Comparison of ENCODE assay signal across 35 cellular contexts in genomic region chr1:68448365-68448764, GRCh38. TPM values are rescaled to one million over a fixed set of nuclear protein-coding genes. Genes with fewer than 3 reads are reported as not detected.
"Had no signal": no experiment of that assay in that cellular context is flagged by ENCODE, and none has a peak within 500 bp of the region (broad histone marks: within the 10 kb centered on the region; RNA-seq: fewer than 3 reads in every experiment).

No MANE protein-coding gene starts in this region.

- DNase-seq: activated CD4-positive, alpha-beta memory T cell treated with anti-CD3 and anti-CD28 coated beads, Interleukin-2, amount 10 ng/mL, durations not matched to agents 7 days and 5 days; activated CD4-positive, alpha-beta T cell treated with anti-CD3 and anti-CD28 coated beads, Interleukin-2, amount 10 ng/mL, durations not matched to agents 7 days and 5 days; activated CD4-positive, CD25-positive, alpha-beta regulatory T cell treated with anti-CD3 and anti-CD28 coated beads, Interleukin-2, amount 50 U/mL, for 72 hours; activated CD8-positive, alpha-beta memory T cell treated with anti-CD3 and anti-CD28 coated beads, Interleukin-2, amount 50 U/mL, for 48 hours; activated gamma-delta T cell; activated naive CD4-positive, alpha-beta T cell treated with anti-CD3 and anti-CD28 coated beads, Interleukin-2, amount 10 ng/mL, durations not matched to agents 7 days and 5 days; activated naive CD8-positive, alpha-beta T cell treated with anti-CD3 and anti-CD28 coated beads, Interleukin-2, amount 10 ng/mL, durations not matched to agents 7 days and 5 days; activated T-cell treated with anti-CD3 and anti-CD28 coated beads, Interleukin-2, amount 50 U/mL, for 24 hours; central memory CD4-positive, alpha-beta T cell; foreskin keratinocyte; heart left ventricle; hypothalamus; left ventricle myocardium inferior; nephron progenitor cell; psoas muscle; stimulated activated CD4-positive, alpha-beta T cell treated with anti-CD3 and anti-CD28 coated beads, Interleukin-1b, Interleukin-23, amount 100 ng/mL, for 48 hours; stimulated activated CD4-positive, alpha-beta T cell treated with anti-CD3 and anti-CD28 coated beads, Interleukin-4, amount 100 ng/mL, for 4 hours; stimulated activated CD8-positive, alpha-beta memory T cell treated with anti-CD3 and anti-CD28 coated beads, Interleukin-4, amount 100 ng/mL, for 48 hours; stimulated activated naive CD8-positive, alpha-beta T cell treated with anti-CD3 and anti-CD28 coated beads, Interleukin-15, amount 100 ng/mL, for 72 hours; substantia nigra; T-helper 9 cell; uterus had no signal

- H3K27me3 ChIP-seq: breast epithelium, esophagus muscularis mucosa, foreskin keratinocyte, heart left ventricle, right atrium auricular region, uterus had no signal

- H3K4me1 ChIP-seq: breast epithelium, heart left ventricle, parathyroid adenoma, psoas muscle, right atrium auricular region, uterus had no signal

- H3K36me3 ChIP-seq: breast epithelium, esophagus muscularis mucosa, heart left ventricle, left ventricle myocardium inferior, right atrium auricular region, uterus had no signal

- H3K9ac ChIP-seq: parathyroid adenoma had no signal

- H3K36me3 Mint-ChIP-seq: activated naive CD4-positive, alpha-beta T cell treated with anti-CD3 and anti-CD28 coated beads, Interleukin-2, amount 10 ng/mL, durations not matched to agents 7 days and 5 days; activated naive CD8-positive, alpha-beta T cell treated with anti-CD3 and anti-CD28 coated beads, Interleukin-2, amount 10 ng/mL, durations not matched to agents 7 days and 5 days; stimulated activated memory B cell treated with anti-CD40 and anti-IgM and Interleukin-4, amounts not matched to agents 10 μg/mL and 1 μg/mL and 100 μg/mL, for 72 hours; type B pancreatic cell had no signal

- H3K27ac Mint-ChIP-seq: activated CD4-positive, alpha-beta memory T cell treated with anti-CD3 and anti-CD28 coated beads, Interleukin-2, amount 10 ng/mL, durations not matched to agents 7 days and 5 days; activated CD4-positive, alpha-beta T cell treated with anti-CD3 and anti-CD28 coated beads, Interleukin-2, amount 10 ng/mL, durations not matched to agents 7 days and 5 days; activated naive CD4-positive, alpha-beta T cell treated with anti-CD3 and anti-CD28 coated beads, Interleukin-2, amount 10 ng/mL, durations not matched to agents 7 days and 5 days; activated naive CD8-positive, alpha-beta T cell treated with anti-CD3 and anti-CD28 coated beads, Interleukin-2, amount 10 ng/mL, durations not matched to agents 7 days and 5 days; activated T-cell treated with anti-CD3 and anti-CD28 coated beads, Interleukin-2, amount 50 U/mL, for 24 hours; nephron progenitor cell; stimulated activated memory B cell treated with anti-CD40 and anti-IgM and Interleukin-4, amounts not matched to agents 10 μg/mL and 1 μg/mL and 100 μg/mL, for 72 hours; stimulated activated naive CD8-positive, alpha-beta T cell treated with anti-CD3 and anti-CD28 coated beads, Interleukin-15, amount 100 ng/mL, for 72 hours; type B pancreatic cell had no signal

- H3K9me3 ChIP-seq: breast epithelium, esophagus muscularis mucosa, heart left ventricle, left ventricle myocardium inferior, psoas muscle, right atrium auricular region, uterus had no signal

- H3K4me2 ChIP-seq: smooth muscle cell had no signal

- FAIRE-seq: astrocyte, islet of Langerhans, TTC549 had no signal

- H3K27ac ChIP-seq: breast epithelium, esophagus muscularis mucosa, foreskin keratinocyte, heart left ventricle, left ventricle myocardium inferior, parathyroid adenoma, psoas muscle, right atrium auricular region, uterus, VCaP had no signal

- H2AFZ ChIP-seq: parathyroid adenoma had no signal

- H3K79me2 ChIP-seq: parathyroid adenoma had no signal

- H3K27me3 Mint-ChIP-seq: activated CD4-positive, alpha-beta memory T cell treated with anti-CD3 and anti-CD28 coated beads, Interleukin-2, amount 10 ng/mL, durations not matched to agents 7 days and 5 days; activated CD4-positive, alpha-beta T cell treated with anti-CD3 and anti-CD28 coated beads, Interleukin-2, amount 10 ng/mL, durations not matched to agents 7 days and 5 days; activated naive CD4-positive, alpha-beta T cell treated with anti-CD3 and anti-CD28 coated beads, Interleukin-2, amount 10 ng/mL, durations not matched to agents 7 days and 5 days; activated naive CD8-positive, alpha-beta T cell treated with anti-CD3 and anti-CD28 coated beads, Interleukin-2, amount 10 ng/mL, durations not matched to agents 7 days and 5 days; stimulated activated naive CD8-positive, alpha-beta T cell treated with anti-CD3 and anti-CD28 coated beads, Interleukin-15, amount 100 ng/mL, for 72 hours had no signal

- ATAC-seq: foreskin keratinocyte; heart left ventricle; psoas muscle; stimulated activated memory B cell treated with anti-CD40 and anti-IgM and Interleukin-4, amounts not matched to agents 10 μg/mL and 1 μg/mL and 100 μg/mL, for 72 hours; stimulated activated naive CD8-positive, alpha-beta T cell treated with anti-CD3 and anti-CD28 coated beads, Interleukin-15, amount 100 ng/mL, for 72 hours had no signal

- H3K4me1 Mint-ChIP-seq: activated CD4-positive, alpha-beta memory T cell treated with anti-CD3 and anti-CD28 coated beads, Interleukin-2, amount 10 ng/mL, durations not matched to agents 7 days and 5 days; activated CD4-positive, alpha-beta T cell treated with anti-CD3 and anti-CD28 coated beads, Interleukin-2, amount 10 ng/mL, durations not matched to agents 7 days and 5 days; activated naive CD4-positive, alpha-beta T cell treated with anti-CD3 and anti-CD28 coated beads, Interleukin-2, amount 10 ng/mL, durations not matched to agents 7 days and 5 days; activated naive CD8-positive, alpha-beta T cell treated with anti-CD3 and anti-CD28 coated beads, Interleukin-2, amount 10 ng/mL, durations not matched to agents 7 days and 5 days; stimulated activated memory B cell treated with anti-CD40 and anti-IgM and Interleukin-4, amounts not matched to agents 10 μg/mL and 1 μg/mL and 100 μg/mL, for 72 hours; stimulated activated naive CD8-positive, alpha-beta T cell treated with anti-CD3 and anti-CD28 coated beads, Interleukin-15, amount 100 ng/mL, for 72 hours had no signal

- H3K4me3 ChIP-seq: breast epithelium, esophagus muscularis mucosa, heart left ventricle, left ventricle myocardium inferior, psoas muscle, right atrium auricular region, smooth muscle cell, uterus had no signal

- H3K4me3 Mint-ChIP-seq: activated CD4-positive, alpha-beta memory T cell treated with anti-CD3 and anti-CD28 coated beads, Interleukin-2, amount 10 ng/mL, durations not matched to agents 7 days and 5 days; activated CD4-positive, alpha-beta T cell treated with anti-CD3 and anti-CD28 coated beads, Interleukin-2, amount 10 ng/mL, durations not matched to agents 7 days and 5 days; activated naive CD4-positive, alpha-beta T cell treated with anti-CD3 and anti-CD28 coated beads, Interleukin-2, amount 10 ng/mL, durations not matched to agents 7 days and 5 days; activated naive CD8-positive, alpha-beta T cell treated with anti-CD3 and anti-CD28 coated beads, Interleukin-2, amount 10 ng/mL, durations not matched to agents 7 days and 5 days; activated T-cell treated with anti-CD3 and anti-CD28 coated beads, Interleukin-2, amount 50 U/mL, for 24 hours; nephron progenitor cell; stimulated activated memory B cell treated with anti-CD40 and anti-IgM and Interleukin-4, amounts not matched to agents 10 μg/mL and 1 μg/mL and 100 μg/mL, for 72 hours; stimulated activated naive CD8-positive, alpha-beta T cell treated with anti-CD3 and anti-CD28 coated beads, Interleukin-15, amount 100 ng/mL, for 72 hours; type B pancreatic cell had no signal

- H3K9me3 Mint-ChIP-seq: activated CD4-positive, alpha-beta memory T cell treated with anti-CD3 and anti-CD28 coated beads, Interleukin-2, amount 10 ng/mL, durations not matched to agents 7 days and 5 days; activated CD4-positive, alpha-beta T cell treated with anti-CD3 and anti-CD28 coated beads, Interleukin-2, amount 10 ng/mL, durations not matched to agents 7 days and 5 days; activated naive CD4-positive, alpha-beta T cell treated with anti-CD3 and anti-CD28 coated beads, Interleukin-2, amount 10 ng/mL, durations not matched to agents 7 days and 5 days; activated naive CD8-positive, alpha-beta T cell treated with anti-CD3 and anti-CD28 coated beads, Interleukin-2, amount 10 ng/mL, durations not matched to agents 7 days and 5 days; activated T-cell treated with anti-CD3 and anti-CD28 coated beads, Interleukin-2, amount 50 U/mL, for 24 hours; nephron progenitor cell; stimulated activated memory B cell treated with anti-CD40 and anti-IgM and Interleukin-4, amounts not matched to agents 10 μg/mL and 1 μg/mL and 100 μg/mL, for 72 hours; type B pancreatic cell had no signal

RNA-seq across cellular contexts. Expression of gene RPE65, which starts 1.4 kb away (rescaled TPM):
- total RNA-seq: activated CD4-positive, alpha-beta memory T cell treated with anti-CD3 and anti-CD28 coated beads, Interleukin-2, amount 10 ng/mL, durations not matched to agents 7 days and 5 days; activated CD4-positive, alpha-beta T cell treated with anti-CD3 and anti-CD28 coated beads, Interleukin-2, amount 10 ng/mL, durations not matched to agents 7 days and 5 days; activated naive CD8-positive, alpha-beta T cell treated with anti-CD3 and anti-CD28 coated beads, Interleukin-2, amount 10 ng/mL, durations not matched to agents 7 days and 5 days; esophagus muscularis mucosa; foreskin keratinocyte; heart left ventricle; left ventricle myocardium inferior; lung microvascular endothelial cell; mucosa of gallbladder; psoas muscle; smooth muscle cell had no signal
- polyA plus RNA-seq: foreskin keratinocyte, heart left ventricle, psoas muscle, smooth muscle cell had no signal
